Comparison of ENCODE assay signal across 19 cellular contexts in the genomic region with DNA sequence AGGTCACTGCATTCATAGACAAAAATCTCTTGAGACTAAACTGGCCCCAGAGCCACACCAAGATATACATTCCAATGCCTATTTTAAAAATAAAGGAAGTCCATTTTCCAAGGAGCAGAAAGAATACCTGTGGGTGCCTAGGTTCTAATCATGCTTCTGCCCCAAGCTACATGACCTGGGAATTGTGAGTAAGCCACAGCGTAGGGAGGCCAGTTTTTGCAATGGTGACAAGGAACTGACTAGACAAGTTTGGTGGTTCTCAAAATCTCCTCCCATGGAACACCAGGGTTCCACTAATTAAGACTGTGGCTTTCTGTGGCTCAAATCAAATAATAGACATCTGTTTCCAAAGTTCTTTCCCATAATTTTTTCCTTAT.
DNase-seq lines count a peak whose midpoint lies in the region; ATAC-seq and TF ChIP-seq lines count a peak whose summit lies in the region.
"Had no signal": no experiment of that assay in that cellular context is flagged by ENCODE, and none has a peak within 500 bp of the region (broad histone marks: within the 10 kb centered on the region; RNA-seq: fewer than 3 reads in every experiment).

No MANE protein-coding gene starts in this region.

- H3K9me3 ChIP-seq in A673 (ENCODE audit: low read depth, low read length, poor library complexity, severe bottlenecking) (no peaks in the 10 kb centered on the region), osteoblast (ENCODE audit: low read depth, low read length) (no peaks in the 10 kb centered on the region)
- H3K9me3 ChIP-seq: heart left ventricle, uterus had no signal

- peaks cover 26% of the 10 kb centered on the region for H3K79me2 ChIP-seq in osteoblast (ENCODE audit: insufficient read depth, low read length)

- no peak overlapping the region for H3K4me3 Mint-ChIP-seq in MCF 10A (ENCODE audit: unreplicated experiment)
- H3K4me3 Mint-ChIP-seq: activated CD4-positive, alpha-beta memory T cell treated with anti-CD3 and anti-CD28 coated beads for 36 hours; CD14-positive monocyte; neural crest cell; T-helper 1 cell treated with Interleukin-12 subunit alpha and Interleukin-12 subunit beta and Interleukin-4 antibody, amounts not matched to agents 30 μg/mL and 1 μg/mL, for 36 hours had no signal

- H3K9me3 Mint-ChIP-seq in MCF 10A (ENCODE audit: unreplicated experiment) = no peaks in the 10 kb centered on the region
- H3K9me3 Mint-ChIP-seq: activated CD4-positive, alpha-beta memory T cell treated with anti-CD3 and anti-CD28 coated beads for 36 hours; neural crest cell; T-helper 1 cell treated with Interleukin-12 subunit alpha and Interleukin-12 subunit beta and Interleukin-4 antibody, amounts not matched to agents 30 μg/mL and 1 μg/mL, for 36 hours had no signal

- TF ChIP-seq CTCF in A673 (conservative IDR thresholded peaks at IDR 0.05; ENCODE audit: low read depth, low read length) = no peak
- no peak for TF ChIP-seq CTCF in MCF 10A (IDR thresholded peaks at IDR 0.05; ENCODE audit: unreplicated experiment)
- TF ChIP-seq CTCF in osteoblast (IDR thresholded peaks at IDR 0.05; ENCODE audit: extremely low read depth, low read depth, low read length) = no peak

- H3K4me1 ChIP-seq in A673 (ENCODE audit: insufficient read depth, low read length, poor library complexity, severe bottlenecking) (peaks cover 12% of the 10 kb centered on the region), osteoblast (ENCODE audit: insufficient read depth, low read length) (peaks cover 48% of the 10 kb centered on the region)
- H3K4me1 ChIP-seq: uterus had no signal

- no peaks in the 10 kb centered on the region for H3K27me3 Mint-ChIP-seq in MCF 10A (ENCODE audit: insufficient read depth, unreplicated experiment)
- H3K27me3 Mint-ChIP-seq: activated CD4-positive, alpha-beta memory T cell treated with anti-CD3 and anti-CD28 coated beads for 36 hours had no signal

- H4K20me1 ChIP-seq in osteoblast (ENCODE audit: insufficient read depth, low read length) = no peaks in the 10 kb centered on the region

- H3K27ac Mint-ChIP-seq in MCF 10A (ENCODE audit: low read depth, unreplicated experiment) = peak overlapping the region; percentile 76
- H3K27ac Mint-ChIP-seq: activated CD4-positive, alpha-beta memory T cell treated with anti-CD3 and anti-CD28 coated beads for 36 hours; T-helper 1 cell treated with Interleukin-12 subunit alpha and Interleukin-12 subunit beta and Interleukin-4 antibody, amounts not matched to agents 30 μg/mL and 1 μg/mL, for 36 hours had no signal

- POLR2A ChIA-PET in A673 (lab: Charles Lee; ENCODE audit: low non-redundant PET) (no interaction called here), MCF 10A (lab: Yijun Ruan, JAX) (interaction anchor here (0.6 to 1.3 kb wide), 2 partner anchors 20 to 55 kb away, joined by 3 to 5 read pairs; no protein-coding TSS in a partner anchor)

- H3K36me3 ChIP-seq in A673 (ENCODE audit: insufficient read depth, low read length, poor library complexity, severe bottlenecking) (no peaks in the 10 kb centered on the region), osteoblast (ENCODE audit: insufficient read depth, low read length) (no peaks in the 10 kb centered on the region)
- H3K36me3 ChIP-seq: heart left ventricle, uterus had no signal

- H3K27me3 ChIP-seq in A673 (replicated peaks; ENCODE audit: insufficient read depth, low read depth, low read length, poor library complexity) (no peaks in the 10 kb centered on the region), osteoblast (ENCODE audit: insufficient read depth, low read length) (no peaks in the 10 kb centered on the region)
- H3K27me3 ChIP-seq: heart left ventricle, uterus had no signal

- H3K4me3 ChIP-seq in A673 (ENCODE audit: low read depth, low read length, poor library complexity, severe bottlenecking) = no peak overlapping the region
- H3K4me3 ChIP-seq in osteoblast (ENCODE audit: insufficient read depth, low read length) = no peak overlapping the region
- H3K4me3 ChIP-seq: heart left ventricle, uterus had no signal

- H3K4me2 ChIP-seq in osteoblast (ENCODE audit: insufficient read depth, low read length) = peak overlapping the region; percentile 33

- intact Hi-C loops in A673 (cut with micrococcal nuclease; ENCODE audit: unreplicated experiment) (no loop called here), MCF 10A (cut with micrococcal nuclease) (no loop called here)

- no peaks in the 10 kb centered on the region for H3K36me3 Mint-ChIP-seq in MCF 10A (ENCODE audit: insufficient read depth, unreplicated experiment)
- H3K36me3 Mint-ChIP-seq: activated CD4-positive, alpha-beta memory T cell treated with anti-CD3 and anti-CD28 coated beads for 36 hours; CD14-positive monocyte had no signal

- DNase-seq in A673 (ENCODE audit: low spot score) (peak; percentile 19), KBM-7 (peak; percentile 18), MCF 10A (ENCODE audit: unreplicated experiment) (peak; percentile 38), osteoblast (ENCODE audit: insufficient read length, low spot score, missing footprints) (no peak), cerebellar nuclear complex (lab: John Stamatoyannopoulos, UW) (no peak), NCI-H2029 (lab: John Stamatoyannopoulos, UW) (no peak), hypothalamus (lab: John Stamatoyannopoulos, UW) (no peak)
- DNase-seq: activated CD4-positive, alpha-beta memory T cell treated with anti-CD3 and anti-CD28 coated beads for 36 hours; DMS 273 treated with DMSO at 0.1 percent for 48 hours; GF-D8; heart left ventricle; NCI-H1694 treated with DMSO at 0.1 percent for 48 hours; NCI-H2227 treated with DMSO at 0.1 percent for 48 hours; NCI-H82; uterus had no signal

- H2AFZ ChIP-seq in osteoblast (ENCODE audit: low read length) = no peak overlapping the region

- no peak for ATAC-seq in GM19395 (IDR thresholded peaks at IDR 0.05; ENCODE audit: unreplicated experiment)

- CTCF ChIA-PET in A673 (lab: Charles Lee) = no interaction called here
- CTCF ChIA-PET in MCF 10A (lab: Yijun Ruan, JAX) = interaction anchor here (0.6 kb wide), 1 partner anchor 9 kb away, joined by 3 read pairs; no protein-coding TSS in a partner anchor

- H3K4me1 Mint-ChIP-seq in MCF 10A (ENCODE audit: insufficient read depth, unreplicated experiment) = peaks cover 30% of the 10 kb centered on the region

- BruUV-seq in A673 (replicated peaks; lab: Mats Ljungman, UMichigan) (no TSS peak), MCF 10A (replicated peaks; lab: Mats Ljungman, UMichigan) (no TSS peak)

- no peak overlapping the region for H3K27ac ChIP-seq in A673 (ENCODE audit: low read depth, low read length, poor library complexity, severe bottlenecking)
- H3K27ac ChIP-seq in osteoblast (ENCODE audit: low read depth, low read length) = peak overlapping the region; percentile 16
- H3K27ac ChIP-seq: uterus had no signal

- in situ Hi-C loops in KBM-7 (cut with MboI; ENCODE audit: low pct_unique_long_range_greater_than_20kb, low sequenced_read_pairs) = no loop called here

Comparison
In these comparisons a context has a peak if more than half of its experiments do, and no peak if none do; other contexts are left out.
1. DNase-seq: peak in A673 (single experiment), KBM-7 (single experiment) and MCF 10A (single experiment); none in osteoblast (single experiment), cerebellar nuclear complex (0 of 2), NCI-H2029 (single experiment) and hypothalamus (0 of 51).